In the genomic region with DNA sequence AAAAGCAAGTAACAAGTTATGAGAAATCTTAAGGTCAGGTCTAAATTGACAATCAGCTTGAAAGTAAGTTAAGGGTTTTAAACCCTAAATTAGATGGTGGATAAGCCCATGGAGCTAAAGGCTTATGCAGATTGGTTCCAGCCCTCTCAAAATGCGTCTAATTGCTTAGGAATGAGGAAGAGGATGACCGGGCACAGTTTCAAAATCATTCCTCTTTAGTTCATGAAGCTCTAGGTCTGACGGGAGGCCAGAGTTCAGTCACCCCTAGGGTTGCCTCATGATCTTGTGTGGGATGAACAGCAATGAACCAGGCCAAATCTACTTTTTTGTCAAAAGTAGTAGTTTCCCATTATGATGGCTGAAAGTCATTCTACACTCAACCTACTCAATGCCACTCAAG, we compare ENCODE assay signal across 11 cellular contexts.
DNase-seq lines count a peak whose midpoint lies in the region; ATAC-seq and TF ChIP-seq lines count a peak whose summit lies in the region.
"Had no signal": no experiment of that assay in that cellular context is flagged by ENCODE, and none has a peak within 500 bp of the region (broad histone marks: within the 10 kb centered on the region; RNA-seq: fewer than 3 reads in every experiment).

No MANE protein-coding gene starts in this region.

- H3K79me2 ChIP-seq in mesendoderm (ENCODE audit: control insufficient read depth, insufficient read depth, low read length) = no peaks in the 10 kb centered on the region

- H3K36me3 ChIP-seq in mesendoderm (ENCODE audit: control insufficient read depth, insufficient read depth, low read length) = no peaks in the 10 kb centered on the region
- H3K36me3 ChIP-seq in vagina = no peaks in the 10 kb centered on the region
- H3K36me3 ChIP-seq: brain microvascular endothelial cell had no signal

- TF ChIP-seq POLR2A in vagina (IDR thresholded peaks at IDR 0.05) = no peak

- no peaks in the 10 kb centered on the region for H3K79me1 ChIP-seq in mesendoderm (ENCODE audit: low read length)

- intact Hi-C loops in vagina (cut with DNase I) = no loop called here

- no peak overlapping the region for H4K8ac ChIP-seq in mesendoderm (ENCODE audit: low read depth, low read length)

- H3K9ac ChIP-seq in mesendoderm (ENCODE audit: low read length) = no peak overlapping the region

- ATAC-seq in HG02571 (IDR thresholded peaks at IDR 0.05; ENCODE audit: unreplicated experiment) = no peak

- no peak overlapping the region for H2AK5ac ChIP-seq in mesendoderm (ENCODE audit: low read length)

- H3K18ac ChIP-seq in mesendoderm (ENCODE audit: low read length) = peak overlapping the region; percentile 61

- H3K4ac ChIP-seq in mesendoderm (ENCODE audit: low read depth, low read length) = peak overlapping the region; percentile 24

- peak overlapping the region; percentile 18 for H3K56ac ChIP-seq in mesendoderm (ENCODE audit: low read length)

- H3K4me3 ChIP-seq in epithelial cell of esophagus (ENCODE audit: low read length) (no peak overlapping the region), mesendoderm (ENCODE audit: low read length) (no peak overlapping the region), vagina (no peak overlapping the region)

- peaks cover 7% of the 10 kb centered on the region for H3K4me1 ChIP-seq in mesendoderm (ENCODE audit: control insufficient read depth, low read depth, low read length)
- H3K4me1 ChIP-seq in vagina = peaks cover 59% of the 10 kb centered on the region

- peak overlapping the region; percentile 31 for H2BK5ac ChIP-seq in mesendoderm (ENCODE audit: low read length)

- no peaks in the 10 kb centered on the region for H3K9me3 ChIP-seq in vagina

- TF ChIP-seq CTCF in epithelial cell of esophagus (IDR thresholded peaks at IDR 0.05; ENCODE audit: insufficient read depth, low read depth, low read length, missing control alignments) (no peak), vagina (IDR thresholded peaks at IDR 0.05) (no peak)

- H3K23ac ChIP-seq in mesendoderm (ENCODE audit: low read length) = no peak overlapping the region

- no peak overlapping the region for H2BK15ac ChIP-seq in mesendoderm (replicated peaks; ENCODE audit: low read depth)

- WGBS in mesendoderm (ENCODE audit: extremely low coverage, insufficient coverage, low lambda C conversion rate) = no CpG with 5 or more reads among the region's 3 CpGs

- H3K27me3 ChIP-seq in mesendoderm (ENCODE audit: insufficient read depth, low read length, poor library complexity) = no peaks in the 10 kb centered on the region
- no peaks in the 10 kb centered on the region for H3K27me3 ChIP-seq in vagina
- H3K27me3 ChIP-seq: brain microvascular endothelial cell had no signal

- no peak overlapping the region for H3K4me2 ChIP-seq in mesendoderm (ENCODE audit: low read length)

- H2BK120ac ChIP-seq in mesendoderm (ENCODE audit: low read depth, low read length) = no peak overlapping the region

- peak; percentile 42 for DNase-seq in SIG-M5 treated with dmso at 0.1 percent for 504 hours (lab: John Stamatoyannopoulos, UW; ENCODE audit: unreplicated experiment)
- no peak for DNase-seq in SIG-M5 (lab: John Stamatoyannopoulos, UW)
- DNase-seq in epithelial cell of esophagus (ENCODE audit: low read depth) = peak; percentile 46
- peak; percentile 87 for DNase-seq in mesendoderm
- no peak for DNase-seq in vagina (ENCODE audit: extremely low spot score in 2 of 2)
- no peak for DNase-seq in stimulated activated CD4-positive, alpha-beta T cell treated with anti-CD3 and anti-CD28 coated beads, Interleukin-2, amount 100 ng/mL, for 48 hours
- no peak for DNase-seq in activated CD8-positive, alpha-beta memory T cell treated with anti-CD3 and anti-CD28 coated beads, Interleukin-2, amount 50 U/mL, for 4 hours
- DNase-seq: activated CD4-positive, alpha-beta T cell treated with anti-CD3 and anti-CD28 coated beads for 1 hour; brain microvascular endothelial cell; naive B cell had no signal

- H3K27ac ChIP-seq in mesendoderm (ENCODE audit: low read depth, low read length) (no peak overlapping the region), vagina (peak overlapping the region; percentile 56)
- H3K27ac ChIP-seq: brain microvascular endothelial cell had no signal

- no peak overlapping the region for H4K5ac ChIP-seq in mesendoderm (ENCODE audit: low read length)

Comparison
In these comparisons a context has a peak if more than half of its experiments do, and no peak if none do; other contexts are left out.
1. DNase-seq: peak in SIG-M5 treated with dmso at 0.1 percent for 504 hours (single experiment), epithelial cell of esophagus (single experiment) and mesendoderm (single experiment); none in SIG-M5 (single experiment), vagina (0 of 2), stimulated activated CD4-positive, alpha-beta T cell treated with anti-CD3 and anti-CD28 coated beads, Interleukin-2, amount 100 ng/mL, for 48 hours (0 of 2) and activated CD8-positive, alpha-beta memory T cell treated with anti-CD3 and anti-CD28 coated beads, Interleukin-2, amount 50 U/mL, for 4 hours (single experiment).